In the genomic region with DNA sequence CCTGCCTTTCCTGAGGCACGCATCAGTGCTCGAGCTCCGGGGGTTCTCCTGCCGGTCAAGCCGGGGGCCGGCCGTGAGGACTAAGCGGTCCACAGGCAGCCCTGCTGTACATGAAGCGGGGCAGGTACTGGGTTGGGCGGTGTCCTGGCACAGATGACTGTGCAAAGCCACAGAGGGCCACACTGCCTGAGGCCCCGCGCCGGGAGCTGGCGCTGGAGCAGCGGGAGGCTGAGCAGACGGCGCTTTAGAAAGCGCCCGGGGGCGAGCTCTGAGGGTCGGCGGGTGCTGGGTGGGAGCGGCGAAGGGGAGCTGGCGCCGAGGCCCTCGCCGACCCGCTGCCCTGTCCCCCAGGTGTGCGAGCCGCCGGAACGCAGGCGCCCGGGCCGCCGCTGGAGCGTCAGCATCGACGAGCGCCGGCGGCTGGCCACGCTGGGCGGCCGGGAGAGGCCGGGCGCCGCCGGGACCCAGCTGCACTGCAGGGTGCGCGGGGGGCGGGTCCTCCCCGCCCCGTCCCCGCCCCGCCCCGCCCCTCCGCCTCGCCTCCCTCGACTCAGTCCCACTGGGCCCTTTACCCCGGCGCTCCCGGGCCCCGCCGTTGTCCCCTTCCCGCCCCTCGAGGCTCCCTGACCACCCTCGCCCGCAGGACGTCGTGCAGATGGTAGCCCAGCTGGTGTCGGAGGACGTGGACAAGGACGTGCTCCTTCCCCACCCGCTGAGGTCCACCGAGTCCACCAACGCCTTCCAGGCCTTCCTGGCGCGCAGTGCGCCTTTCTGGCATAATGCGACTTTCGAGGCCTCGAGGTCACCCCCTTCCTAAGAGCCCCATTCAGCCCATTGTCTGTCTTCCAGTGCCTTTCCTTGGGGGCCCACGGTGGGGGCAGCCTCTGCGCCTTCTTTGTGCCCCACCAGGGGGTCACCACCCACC, we compare ENCODE assay signal across 8 cellular contexts. TPM values are rescaled to one million over a fixed set of nuclear protein-coding genes. Genes with fewer than 3 reads are reported as not detected.
DNase-seq lines count a peak whose midpoint lies in the region; ATAC-seq and TF ChIP-seq lines count a peak whose summit lies in the region.

No MANE protein-coding gene starts in this region.

- intact Hi-C loops in right lobe of liver (cut with DNase I) = no loop called here
- intact Hi-C loops in tibial artery (cut with DNase I; ENCODE audit: low total_unique reads) = no loop called here

- DNase-seq in NCI-H82 (lab: John Stamatoyannopoulos, UW) (peak; percentile 60), NCI-H82 treated with DMSO at 0.1 percent for 48 hours (lab: John Stamatoyannopoulos, UW; ENCODE audit: unreplicated experiment) (no peak), NCI-H774 (lab: John Stamatoyannopoulos, UW) (peak; percentile 40), choroid plexus epithelial cell (ENCODE audit: low read depth) (peak; percentile 49), right lobe of liver (peak in 2 of 3 donors; percentile 54 to 55), tibial artery (no peak), GM19240 (ENCODE audit: insufficient read length, low spot score) (no peak)

- H3K27me3 ChIP-seq in right lobe of liver (no peaks in the 10 kb centered on the region), tibial artery (peaks cover 0 to 37% of the 10 kb centered on the region in 2 donors)

- 6% methylated on average over 8 of the region's 86 CpGs for WGBS in right lobe of liver (ENCODE audit: insufficient coverage, low coverage, low lambda C conversion rate, missing lambda C conversion rate)

- peaks cover 0 to 12% (median 0%) of the 10 kb centered on the region in 4 donors for H3K4me1 ChIP-seq in right lobe of liver
- H3K4me1 ChIP-seq in tibial artery = peaks cover 0 to 29% (median 25%) of the 10 kb centered on the region in 4 donors

- H3K27ac ChIP-seq in right lobe of liver (no peak overlapping the region), tibial artery (no peak overlapping the region)

- H3K9me3 ChIP-seq in right lobe of liver = no peaks in the 10 kb centered on the region
- no peaks in the 10 kb centered on the region for H3K9me3 ChIP-seq in tibial artery

- ATAC-seq in right lobe of liver = peak; percentile 80 to 84 (median 82)
- ATAC-seq in GM18520 (IDR thresholded peaks at IDR 0.05; ENCODE audit: unreplicated experiment) = no peak

- H3K36me3 ChIP-seq in right lobe of liver (no peaks in the 10 kb centered on the region), tibial artery (no peaks in the 10 kb centered on the region)

- no peak for TF ChIP-seq CTCF in choroid plexus epithelial cell (conservative IDR thresholded peaks at IDR 0.05; ENCODE audit: low read depth, low read length)
- no peak for TF ChIP-seq CTCF in right lobe of liver (IDR thresholded peaks at IDR 0.05)
- no peak for TF ChIP-seq CTCF in tibial artery (IDR thresholded peaks at IDR 0.05)

- H3K4me3 ChIP-seq in choroid plexus epithelial cell (ENCODE audit: low read depth, low read length) (peak overlapping the region; percentile 37), right lobe of liver (peak overlapping the region in 1 of 3 donors; percentile 36), tibial artery (peak overlapping the region; percentile 17 to 37)

- peak; percentile 14 for TF ChIP-seq POLR2A in right lobe of liver (IDR thresholded peaks at IDR 0.05)

RNA-seq across cellular contexts. Expression of gene MTA1, which starts 8.3 kb away (rescaled TPM):
- total RNA-seq in right lobe of liver = 10 to 100 TPM; 18.6 to 45.1 (median 29.2) TPM

RNA-seq across cellular contexts. Expression of gene TEX22, which starts 12.9 kb away (rescaled TPM):
- under 1 TPM in 3 of 6 experiments, not detected in 3; 0.07 to 0.44 (median 0.35) TPM for total RNA-seq in right lobe of liver

Comparison
In these comparisons a context has a peak if more than half of its experiments do, and no peak if none do; other contexts are left out.
1. DNase-seq: peak in NCI-H82 (single experiment), NCI-H774 (single experiment), choroid plexus epithelial cell (single experiment) and right lobe of liver (2 of 3); none in NCI-H82 treated with DMSO at 0.1 percent for 48 hours (single experiment), tibial artery (0 of 2) and GM19240 (single experiment).